ENCODE assay signal across 1 cellular context in the genomic region with DNA sequence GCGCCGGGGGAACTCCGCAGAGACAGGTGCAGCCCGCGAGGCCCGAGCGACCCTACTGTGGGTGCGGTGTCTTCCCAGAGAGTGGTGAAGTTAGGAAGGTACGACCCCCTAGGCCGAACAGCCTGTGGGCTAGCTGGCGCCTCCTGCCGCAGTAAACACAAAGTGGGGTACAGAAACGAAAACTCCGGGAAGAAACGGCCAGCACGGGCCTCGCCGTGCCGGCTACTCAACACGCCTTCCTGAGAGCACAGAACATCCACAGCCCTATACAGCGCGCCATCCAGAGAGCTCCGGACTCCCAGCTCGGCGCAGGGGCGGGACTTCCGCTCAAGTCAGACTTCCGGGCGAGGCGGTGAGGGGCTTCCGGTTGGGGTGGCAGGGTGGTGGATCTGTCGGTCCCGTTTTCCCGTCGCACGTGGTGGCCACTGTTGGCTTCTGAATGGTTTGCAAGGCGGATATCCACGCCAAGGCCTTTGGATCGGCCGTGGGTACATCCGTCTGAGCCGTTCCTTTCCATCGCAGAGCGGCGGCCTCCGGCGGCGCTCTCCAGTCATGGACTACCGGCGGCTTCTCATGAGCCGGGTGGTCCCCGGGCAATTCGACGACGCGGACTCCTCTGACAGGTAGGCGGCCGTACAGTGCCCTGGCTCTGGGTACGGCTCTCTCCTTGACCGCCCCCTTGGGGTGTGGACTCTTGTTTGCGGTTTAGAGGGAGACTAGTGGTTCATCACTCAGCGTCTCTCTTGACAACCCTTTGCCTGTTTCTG.
TF ChIP-seq lines count a peak whose summit lies in the region.

A gene (minus strand): TSS at position 292 of the 767 bp plus-strand sequence. CDS start 2,569 bp downstream, outside the sequence.
A gene (plus strand): TSS at position 358 of the 767 bp plus-strand sequence. CDS start 195 bp downstream, at position 553.

TF ChIP-seq in K562, 482 proteins besides CTCF, POLR2A, EP300 and RAD21 (continued from another document and continues in another):
- TF ChIP-seq, protein P1, sequence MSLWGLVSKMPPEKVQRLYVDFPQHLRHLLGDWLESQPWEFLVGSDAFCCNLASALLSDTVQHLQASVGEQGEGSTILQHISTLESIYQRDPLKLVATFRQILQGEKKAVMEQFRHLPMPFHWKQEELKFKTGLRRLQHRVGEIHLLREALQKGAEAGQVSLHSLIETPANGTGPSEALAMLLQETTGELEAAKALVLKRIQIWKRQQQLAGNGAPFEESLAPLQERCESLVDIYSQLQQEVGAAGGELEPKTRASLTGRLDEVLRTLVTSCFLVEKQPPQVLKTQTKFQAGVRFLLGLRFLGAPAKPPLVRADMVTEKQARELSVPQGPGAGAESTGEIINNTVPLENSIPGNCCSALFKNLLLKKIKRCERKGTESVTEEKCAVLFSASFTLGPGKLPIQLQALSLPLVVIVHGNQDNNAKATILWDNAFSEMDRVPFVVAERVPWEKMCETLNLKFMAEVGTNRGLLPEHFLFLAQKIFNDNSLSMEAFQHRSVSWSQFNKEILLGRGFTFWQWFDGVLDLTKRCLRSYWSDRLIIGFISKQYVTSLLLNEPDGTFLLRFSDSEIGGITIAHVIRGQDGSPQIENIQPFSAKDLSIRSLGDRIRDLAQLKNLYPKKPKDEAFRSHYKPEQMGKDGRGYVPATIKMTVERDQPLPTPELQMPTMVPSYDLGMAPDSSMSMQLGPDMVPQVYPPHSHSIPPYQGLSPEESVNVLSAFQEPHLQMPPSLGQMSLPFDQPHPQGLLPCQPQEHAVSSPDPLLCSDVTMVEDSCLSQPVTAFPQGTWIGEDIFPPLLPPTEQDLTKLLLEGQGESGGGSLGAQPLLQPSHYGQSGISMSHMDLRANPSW (CRISPR knock-in tag; IDR thresholded peaks at IDR 0.05), result peak; percentile 88
- TF ChIP-seq, protein P2, sequence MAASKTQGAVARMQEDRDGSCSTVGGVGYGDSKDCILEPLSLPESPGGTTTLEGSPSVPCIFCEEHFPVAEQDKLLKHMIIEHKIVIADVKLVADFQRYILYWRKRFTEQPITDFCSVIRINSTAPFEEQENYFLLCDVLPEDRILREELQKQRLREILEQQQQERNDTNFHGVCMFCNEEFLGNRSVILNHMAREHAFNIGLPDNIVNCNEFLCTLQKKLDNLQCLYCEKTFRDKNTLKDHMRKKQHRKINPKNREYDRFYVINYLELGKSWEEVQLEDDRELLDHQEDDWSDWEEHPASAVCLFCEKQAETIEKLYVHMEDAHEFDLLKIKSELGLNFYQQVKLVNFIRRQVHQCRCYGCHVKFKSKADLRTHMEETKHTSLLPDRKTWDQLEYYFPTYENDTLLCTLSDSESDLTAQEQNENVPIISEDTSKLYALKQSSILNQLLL (CRISPR knock-in tag; IDR thresholded peaks at IDR 0.05; ENCODE audit: borderline replicate concordance), result no peak
- TF ChIP-seq ZNF785 (CRISPR knock-in tag; IDR thresholded peaks at IDR 0.05) (no peak), PHF20 (IDR thresholded peaks at IDR 0.05; ENCODE audit: partially characterized antibody) (peak; percentile 91), ZNF263 (CRISPR knock-in tag; IDR thresholded peaks at IDR 0.05; ENCODE audit: borderline replicate concordance) (no peak), KDM2B (CRISPR knock-in tag; IDR thresholded peaks at IDR 0.05) (peak; percentile 29; the same call in 1 of the 2 replicates), ZNF699 (CRISPR knock-in tag; IDR thresholded peaks at IDR 0.05; ENCODE audit: insufficient replicate concordance) (no peak), ZNF12 (CRISPR knock-in tag; IDR thresholded peaks at IDR 0.05) (no peak), CC2D1A (IDR thresholded peaks at IDR 0.05) (no peak), HDAC3 (IDR thresholded peaks at IDR 0.05; ENCODE audit: borderline replicate concordance, partially characterized antibody) (no peak), ZNF121 (CRISPR knock-in tag; conservative IDR thresholded peaks at IDR 0.05) (no peak), ESRRB (CRISPR knock-in tag; IDR thresholded peaks at IDR 0.05; ENCODE audit: borderline replicate concordance) (no peak), SMAD2 (IDR thresholded peaks at IDR 0.05; ENCODE audit: low read depth, low read length) (no peak), ZNF224 (CRISPR knock-in tag; IDR thresholded peaks at IDR 0.05) (no peak), MEF2D (tag; conservative IDR thresholded peaks at IDR 0.05; ENCODE audit: low read depth) (no peak), PTTG1 (tag; IDR thresholded peaks at IDR 0.05; ENCODE audit: low read depth) (no peak), TEAD1 (CRISPR knock-in tag; IDR thresholded peaks at IDR 0.05) (peak; percentile 15 to 45; a peak in 1 of 4 replicates), ZNF143 (CRISPR knock-in tag; IDR thresholded peaks at IDR 0.05) (no peak), CBFA2T2 (conservative IDR thresholded peaks at IDR 0.05) (no peak), SIN3A (IDR thresholded peaks at IDR 0.05; ENCODE audit: borderline replicate concordance in 2 of 2, control insufficient read depth in 1 of 2, low read depth in 2 of 2, low read length in 2 of 2) (peak; percentile 84 to 93; a peak in 3 of 4 replicates), ZNF184 (CRISPR knock-in tag; IDR thresholded peaks at IDR 0.05) (no peak), KLF6 (CRISPR knock-in tag; IDR thresholded peaks at IDR 0.05; ENCODE audit: borderline replicate concordance) (no peak), POU5F1 (IDR thresholded peaks at IDR 0.05; ENCODE audit: borderline replicate concordance, low read depth, low read length, partially characterized antibody) (no peak), STAT5B (CRISPR knock-in tag; IDR thresholded peaks at IDR 0.05) (no peak), ZNF274 (IDR thresholded peaks at IDR 0.05; ENCODE audit: borderline replicate concordance, low read depth, low read length) (no peak), ZNF354B (CRISPR knock-in tag; IDR thresholded peaks at IDR 0.05) (no peak), MTA3 (IDR thresholded peaks at IDR 0.05; ENCODE audit: borderline replicate concordance) (no peak; the same call in none of the 2 replicates), ZNF212 (CRISPR knock-in tag; IDR thresholded peaks at IDR 0.05) (no peak), NCOA6 (IDR thresholded peaks at IDR 0.05) (no peak), RBM39 (optimal IDR thresholded peaks at IDR 0.05; ENCODE audit: low read depth, low read length) (peak; percentile 53), SAFB (IDR thresholded peaks at IDR 0.05; ENCODE audit: borderline replicate concordance, low read depth, low read length) (peak; percentile 63; the same call in 1 of the 2 replicates), ELF4 (CRISPR knock-in tag; IDR thresholded peaks at IDR 0.05) (no peak), POLR2AphosphoS2 (IDR thresholded peaks at IDR 0.05; ENCODE audit: low read length) (peak; percentile 78; the same call in 1 of the 2 replicates)
- TF ChIP-seq, protein P3, sequence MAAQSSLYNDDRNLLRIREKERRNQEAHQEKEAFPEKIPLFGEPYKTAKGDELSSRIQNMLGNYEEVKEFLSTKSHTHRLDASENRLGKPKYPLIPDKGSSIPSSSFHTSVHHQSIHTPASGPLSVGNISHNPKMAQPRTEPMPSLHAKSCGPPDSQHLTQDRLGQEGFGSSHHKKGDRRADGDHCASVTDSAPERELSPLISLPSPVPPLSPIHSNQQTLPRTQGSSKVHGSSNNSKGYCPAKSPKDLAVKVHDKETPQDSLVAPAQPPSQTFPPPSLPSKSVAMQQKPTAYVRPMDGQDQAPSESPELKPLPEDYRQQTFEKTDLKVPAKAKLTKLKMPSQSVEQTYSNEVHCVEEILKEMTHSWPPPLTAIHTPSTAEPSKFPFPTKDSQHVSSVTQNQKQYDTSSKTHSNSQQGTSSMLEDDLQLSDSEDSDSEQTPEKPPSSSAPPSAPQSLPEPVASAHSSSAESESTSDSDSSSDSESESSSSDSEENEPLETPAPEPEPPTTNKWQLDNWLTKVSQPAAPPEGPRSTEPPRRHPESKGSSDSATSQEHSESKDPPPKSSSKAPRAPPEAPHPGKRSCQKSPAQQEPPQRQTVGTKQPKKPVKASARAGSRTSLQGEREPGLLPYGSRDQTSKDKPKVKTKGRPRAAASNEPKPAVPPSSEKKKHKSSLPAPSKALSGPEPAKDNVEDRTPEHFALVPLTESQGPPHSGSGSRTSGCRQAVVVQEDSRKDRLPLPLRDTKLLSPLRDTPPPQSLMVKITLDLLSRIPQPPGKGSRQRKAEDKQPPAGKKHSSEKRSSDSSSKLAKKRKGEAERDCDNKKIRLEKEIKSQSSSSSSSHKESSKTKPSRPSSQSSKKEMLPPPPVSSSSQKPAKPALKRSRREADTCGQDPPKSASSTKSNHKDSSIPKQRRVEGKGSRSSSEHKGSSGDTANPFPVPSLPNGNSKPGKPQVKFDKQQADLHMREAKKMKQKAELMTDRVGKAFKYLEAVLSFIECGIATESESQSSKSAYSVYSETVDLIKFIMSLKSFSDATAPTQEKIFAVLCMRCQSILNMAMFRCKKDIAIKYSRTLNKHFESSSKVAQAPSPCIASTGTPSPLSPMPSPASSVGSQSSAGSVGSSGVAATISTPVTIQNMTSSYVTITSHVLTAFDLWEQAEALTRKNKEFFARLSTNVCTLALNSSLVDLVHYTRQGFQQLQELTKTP (IDR thresholded peaks at IDR 0.05; ENCODE audit: low read depth in 1 of 2, partially characterized antibody in 2 of 2), result peak in 1 of 2 experiments; percentile 65
- TF ChIP-seq, protein P4, sequence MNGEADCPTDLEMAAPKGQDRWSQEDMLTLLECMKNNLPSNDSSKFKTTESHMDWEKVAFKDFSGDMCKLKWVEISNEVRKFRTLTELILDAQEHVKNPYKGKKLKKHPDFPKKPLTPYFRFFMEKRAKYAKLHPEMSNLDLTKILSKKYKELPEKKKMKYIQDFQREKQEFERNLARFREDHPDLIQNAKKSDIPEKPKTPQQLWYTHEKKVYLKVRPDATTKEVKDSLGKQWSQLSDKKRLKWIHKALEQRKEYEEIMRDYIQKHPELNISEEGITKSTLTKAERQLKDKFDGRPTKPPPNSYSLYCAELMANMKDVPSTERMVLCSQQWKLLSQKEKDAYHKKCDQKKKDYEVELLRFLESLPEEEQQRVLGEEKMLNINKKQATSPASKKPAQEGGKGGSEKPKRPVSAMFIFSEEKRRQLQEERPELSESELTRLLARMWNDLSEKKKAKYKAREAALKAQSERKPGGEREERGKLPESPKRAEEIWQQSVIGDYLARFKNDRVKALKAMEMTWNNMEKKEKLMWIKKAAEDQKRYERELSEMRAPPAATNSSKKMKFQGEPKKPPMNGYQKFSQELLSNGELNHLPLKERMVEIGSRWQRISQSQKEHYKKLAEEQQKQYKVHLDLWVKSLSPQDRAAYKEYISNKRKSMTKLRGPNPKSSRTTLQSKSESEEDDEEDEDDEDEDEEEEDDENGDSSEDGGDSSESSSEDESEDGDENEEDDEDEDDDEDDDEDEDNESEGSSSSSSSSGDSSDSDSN (IDR thresholded peaks at IDR 0.05; ENCODE audit: borderline replicate concordance in 1 of 2, low read depth in 2 of 2, low read length in 2 of 2), result peak; percentile 1 to 49; a peak in 2 of 4 replicates
- TF ChIP-seq, protein P5, sequence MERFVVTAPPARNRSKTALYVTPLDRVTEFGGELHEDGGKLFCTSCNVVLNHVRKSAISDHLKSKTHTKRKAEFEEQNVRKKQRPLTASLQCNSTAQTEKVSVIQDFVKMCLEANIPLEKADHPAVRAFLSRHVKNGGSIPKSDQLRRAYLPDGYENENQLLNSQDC (CRISPR knock-in tag; IDR thresholded peaks at IDR 0.05), result no peak
- TF ChIP-seq, protein P6, sequence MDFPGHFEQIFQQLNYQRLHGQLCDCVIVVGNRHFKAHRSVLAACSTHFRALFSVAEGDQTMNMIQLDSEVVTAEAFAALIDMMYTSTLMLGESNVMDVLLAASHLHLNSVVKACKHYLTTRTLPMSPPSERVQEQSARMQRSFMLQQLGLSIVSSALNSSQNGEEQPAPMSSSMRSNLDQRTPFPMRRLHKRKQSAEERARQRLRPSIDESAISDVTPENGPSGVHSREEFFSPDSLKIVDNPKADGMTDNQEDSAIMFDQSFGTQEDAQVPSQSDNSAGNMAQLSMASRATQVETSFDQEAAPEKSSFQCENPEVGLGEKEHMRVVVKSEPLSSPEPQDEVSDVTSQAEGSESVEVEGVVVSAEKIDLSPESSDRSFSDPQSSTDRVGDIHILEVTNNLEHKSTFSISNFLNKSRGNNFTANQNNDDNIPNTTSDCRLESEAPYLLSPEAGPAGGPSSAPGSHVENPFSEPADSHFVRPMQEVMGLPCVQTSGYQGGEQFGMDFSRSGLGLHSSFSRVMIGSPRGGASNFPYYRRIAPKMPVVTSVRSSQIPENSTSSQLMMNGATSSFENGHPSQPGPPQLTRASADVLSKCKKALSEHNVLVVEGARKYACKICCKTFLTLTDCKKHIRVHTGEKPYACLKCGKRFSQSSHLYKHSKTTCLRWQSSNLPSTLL (IDR thresholded peaks at IDR 0.05), result no peak
- TF ChIP-seq, protein P7, sequence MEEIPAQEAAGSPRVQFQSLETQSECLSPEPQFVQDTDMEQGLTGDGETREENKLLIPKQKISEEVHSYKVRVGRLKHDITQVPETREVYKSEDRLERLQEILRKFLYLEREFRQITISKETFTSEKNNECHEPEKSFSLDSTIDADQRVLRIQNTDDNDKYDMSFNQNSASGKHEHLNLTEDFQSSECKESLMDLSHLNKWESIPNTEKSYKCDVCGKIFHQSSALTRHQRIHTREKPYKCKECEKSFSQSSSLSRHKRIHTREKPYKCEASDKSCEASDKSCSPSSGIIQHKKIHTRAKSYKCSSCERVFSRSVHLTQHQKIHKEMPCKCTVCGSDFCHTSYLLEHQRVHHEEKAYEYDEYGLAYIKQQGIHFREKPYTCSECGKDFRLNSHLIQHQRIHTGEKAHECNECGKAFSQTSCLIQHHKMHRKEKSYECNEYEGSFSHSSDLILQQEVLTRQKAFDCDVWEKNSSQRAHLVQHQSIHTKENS (CRISPR knock-in tag; IDR thresholded peaks at IDR 0.05), result no peak
- TF ChIP-seq, protein P8, sequence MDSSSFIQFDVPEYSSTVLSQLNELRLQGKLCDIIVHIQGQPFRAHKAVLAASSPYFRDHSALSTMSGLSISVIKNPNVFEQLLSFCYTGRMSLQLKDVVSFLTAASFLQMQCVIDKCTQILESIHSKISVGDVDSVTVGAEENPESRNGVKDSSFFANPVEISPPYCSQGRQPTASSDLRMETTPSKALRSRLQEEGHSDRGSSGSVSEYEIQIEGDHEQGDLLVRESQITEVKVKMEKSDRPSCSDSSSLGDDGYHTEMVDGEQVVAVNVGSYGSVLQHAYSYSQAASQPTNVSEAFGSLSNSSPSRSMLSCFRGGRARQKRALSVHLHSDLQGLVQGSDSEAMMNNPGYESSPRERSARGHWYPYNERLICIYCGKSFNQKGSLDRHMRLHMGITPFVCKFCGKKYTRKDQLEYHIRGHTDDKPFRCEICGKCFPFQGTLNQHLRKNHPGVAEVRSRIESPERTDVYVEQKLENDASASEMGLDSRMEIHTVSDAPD (CRISPR knock-in tag; IDR thresholded peaks at IDR 0.05), result no peak
- TF ChIP-seq, protein P9, sequence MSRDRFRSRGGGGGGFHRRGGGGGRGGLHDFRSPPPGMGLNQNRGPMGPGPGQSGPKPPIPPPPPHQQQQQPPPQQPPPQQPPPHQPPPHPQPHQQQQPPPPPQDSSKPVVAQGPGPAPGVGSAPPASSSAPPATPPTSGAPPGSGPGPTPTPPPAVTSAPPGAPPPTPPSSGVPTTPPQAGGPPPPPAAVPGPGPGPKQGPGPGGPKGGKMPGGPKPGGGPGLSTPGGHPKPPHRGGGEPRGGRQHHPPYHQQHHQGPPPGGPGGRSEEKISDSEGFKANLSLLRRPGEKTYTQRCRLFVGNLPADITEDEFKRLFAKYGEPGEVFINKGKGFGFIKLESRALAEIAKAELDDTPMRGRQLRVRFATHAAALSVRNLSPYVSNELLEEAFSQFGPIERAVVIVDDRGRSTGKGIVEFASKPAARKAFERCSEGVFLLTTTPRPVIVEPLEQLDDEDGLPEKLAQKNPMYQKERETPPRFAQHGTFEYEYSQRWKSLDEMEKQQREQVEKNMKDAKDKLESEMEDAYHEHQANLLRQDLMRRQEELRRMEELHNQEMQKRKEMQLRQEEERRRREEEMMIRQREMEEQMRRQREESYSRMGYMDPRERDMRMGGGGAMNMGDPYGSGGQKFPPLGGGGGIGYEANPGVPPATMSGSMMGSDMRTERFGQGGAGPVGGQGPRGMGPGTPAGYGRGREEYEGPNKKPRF (IDR thresholded peaks at IDR 0.05; ENCODE audit: low read depth, low read length), result no peak
